In the genomic region with DNA sequence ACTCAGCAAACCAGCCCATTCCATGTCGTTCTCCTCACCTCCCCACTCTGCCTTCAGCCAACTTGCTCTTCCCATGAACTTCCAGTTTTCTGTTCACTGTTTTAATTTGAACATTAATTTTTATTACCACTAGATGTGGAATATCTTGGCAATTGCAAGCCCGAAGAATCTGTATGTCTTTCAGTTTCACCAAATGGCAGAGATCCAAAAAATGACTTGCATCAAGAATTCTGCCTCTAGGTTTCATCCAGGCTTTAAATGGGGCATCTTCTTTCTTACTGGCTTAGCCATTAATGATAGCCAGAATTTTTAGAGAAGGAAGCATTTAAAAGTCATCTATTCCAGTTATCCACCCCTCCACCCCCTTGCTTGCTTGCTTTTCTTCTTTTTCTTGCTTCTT, we compare ENCODE assay signal across 1 cellular context.
A peak's percentile ranks its signal among the peaks of the same experiment; 100 is the strongest.
TF ChIP-seq lines count a peak whose summit lies in the region.

No MANE protein-coding gene starts in this region.

TF ChIP-seq in HepG2, 621 proteins besides CTCF, POLR2A, EP300 and RAD21:
- peak; percentile 51; the same call in 1 of the 2 replicates for TF ChIP-seq MAFF (IDR thresholded peaks at IDR 0.05; ENCODE audit: low read depth, low read length)
- TF ChIP-seq, protein P1, sequence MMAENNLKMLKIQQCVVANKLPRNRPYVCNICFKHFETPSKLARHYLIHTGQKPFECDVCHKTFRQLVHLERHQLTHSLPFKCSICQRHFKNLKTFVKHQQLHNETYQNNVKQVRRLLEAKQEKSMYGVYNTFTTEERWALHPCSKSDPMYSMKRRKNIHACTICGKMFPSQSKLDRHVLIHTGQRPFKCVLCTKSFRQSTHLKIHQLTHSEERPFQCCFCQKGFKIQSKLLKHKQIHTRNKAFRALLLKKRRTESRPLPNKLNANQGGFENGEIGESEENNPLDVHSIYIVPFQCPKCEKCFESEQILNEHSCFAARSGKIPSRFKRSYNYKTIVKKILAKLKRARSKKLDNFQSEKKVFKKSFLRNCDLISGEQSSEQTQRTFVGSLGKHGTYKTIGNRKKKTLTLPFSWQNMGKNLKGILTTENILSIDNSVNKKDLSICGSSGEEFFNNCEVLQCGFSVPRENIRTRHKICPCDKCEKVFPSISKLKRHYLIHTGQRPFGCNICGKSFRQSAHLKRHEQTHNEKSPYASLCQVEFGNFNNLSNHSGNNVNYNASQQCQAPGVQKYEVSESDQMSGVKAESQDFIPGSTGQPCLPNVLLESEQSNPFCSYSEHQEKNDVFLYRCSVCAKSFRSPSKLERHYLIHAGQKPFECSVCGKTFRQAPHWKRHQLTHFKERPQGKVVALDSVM (CRISPR knock-in tag; IDR thresholded peaks at IDR 0.05): no peak
TF ChIP-seq in HepG2: peak in this region for 1.
